In genomic region chr15:75905231-75905630, GRCh38 we compare ENCODE assay signal across 1 cellular context.
TF ChIP-seq lines count a peak whose summit lies in the region.

No MANE protein-coding gene starts in this region.

TF ChIP-seq in H1, 55 proteins besides CTCF, POLR2A, EP300 and RAD21:
- TF ChIP-seq CEBPB (IDR thresholded peaks at IDR 0.05; ENCODE audit: low read depth, low read length): no peak
- no peak for TF ChIP-seq USF2 (IDR thresholded peaks at IDR 0.05; ENCODE audit: low read length)
- TF ChIP-seq EZH2 (IDR thresholded peaks at IDR 0.05; ENCODE audit: low read depth, low read length, severe bottlenecking): no peak
- TF ChIP-seq TAF7 (optimal IDR thresholded peaks at IDR 0.05; ENCODE audit: borderline replicate concordance, low read depth, low read length): no peak
- TF ChIP-seq CHD2 (IDR thresholded peaks at IDR 0.05; ENCODE audit: low read length): no peak
- no peak for TF ChIP-seq CBX5 (IDR thresholded peaks at IDR 0.05; ENCODE audit: low read depth, low read length)
- no peak for TF ChIP-seq BCL11A (IDR thresholded peaks at IDR 0.05; ENCODE audit: low read depth in 2 of 2, low read length in 2 of 2)
- TF ChIP-seq, protein P1, sequence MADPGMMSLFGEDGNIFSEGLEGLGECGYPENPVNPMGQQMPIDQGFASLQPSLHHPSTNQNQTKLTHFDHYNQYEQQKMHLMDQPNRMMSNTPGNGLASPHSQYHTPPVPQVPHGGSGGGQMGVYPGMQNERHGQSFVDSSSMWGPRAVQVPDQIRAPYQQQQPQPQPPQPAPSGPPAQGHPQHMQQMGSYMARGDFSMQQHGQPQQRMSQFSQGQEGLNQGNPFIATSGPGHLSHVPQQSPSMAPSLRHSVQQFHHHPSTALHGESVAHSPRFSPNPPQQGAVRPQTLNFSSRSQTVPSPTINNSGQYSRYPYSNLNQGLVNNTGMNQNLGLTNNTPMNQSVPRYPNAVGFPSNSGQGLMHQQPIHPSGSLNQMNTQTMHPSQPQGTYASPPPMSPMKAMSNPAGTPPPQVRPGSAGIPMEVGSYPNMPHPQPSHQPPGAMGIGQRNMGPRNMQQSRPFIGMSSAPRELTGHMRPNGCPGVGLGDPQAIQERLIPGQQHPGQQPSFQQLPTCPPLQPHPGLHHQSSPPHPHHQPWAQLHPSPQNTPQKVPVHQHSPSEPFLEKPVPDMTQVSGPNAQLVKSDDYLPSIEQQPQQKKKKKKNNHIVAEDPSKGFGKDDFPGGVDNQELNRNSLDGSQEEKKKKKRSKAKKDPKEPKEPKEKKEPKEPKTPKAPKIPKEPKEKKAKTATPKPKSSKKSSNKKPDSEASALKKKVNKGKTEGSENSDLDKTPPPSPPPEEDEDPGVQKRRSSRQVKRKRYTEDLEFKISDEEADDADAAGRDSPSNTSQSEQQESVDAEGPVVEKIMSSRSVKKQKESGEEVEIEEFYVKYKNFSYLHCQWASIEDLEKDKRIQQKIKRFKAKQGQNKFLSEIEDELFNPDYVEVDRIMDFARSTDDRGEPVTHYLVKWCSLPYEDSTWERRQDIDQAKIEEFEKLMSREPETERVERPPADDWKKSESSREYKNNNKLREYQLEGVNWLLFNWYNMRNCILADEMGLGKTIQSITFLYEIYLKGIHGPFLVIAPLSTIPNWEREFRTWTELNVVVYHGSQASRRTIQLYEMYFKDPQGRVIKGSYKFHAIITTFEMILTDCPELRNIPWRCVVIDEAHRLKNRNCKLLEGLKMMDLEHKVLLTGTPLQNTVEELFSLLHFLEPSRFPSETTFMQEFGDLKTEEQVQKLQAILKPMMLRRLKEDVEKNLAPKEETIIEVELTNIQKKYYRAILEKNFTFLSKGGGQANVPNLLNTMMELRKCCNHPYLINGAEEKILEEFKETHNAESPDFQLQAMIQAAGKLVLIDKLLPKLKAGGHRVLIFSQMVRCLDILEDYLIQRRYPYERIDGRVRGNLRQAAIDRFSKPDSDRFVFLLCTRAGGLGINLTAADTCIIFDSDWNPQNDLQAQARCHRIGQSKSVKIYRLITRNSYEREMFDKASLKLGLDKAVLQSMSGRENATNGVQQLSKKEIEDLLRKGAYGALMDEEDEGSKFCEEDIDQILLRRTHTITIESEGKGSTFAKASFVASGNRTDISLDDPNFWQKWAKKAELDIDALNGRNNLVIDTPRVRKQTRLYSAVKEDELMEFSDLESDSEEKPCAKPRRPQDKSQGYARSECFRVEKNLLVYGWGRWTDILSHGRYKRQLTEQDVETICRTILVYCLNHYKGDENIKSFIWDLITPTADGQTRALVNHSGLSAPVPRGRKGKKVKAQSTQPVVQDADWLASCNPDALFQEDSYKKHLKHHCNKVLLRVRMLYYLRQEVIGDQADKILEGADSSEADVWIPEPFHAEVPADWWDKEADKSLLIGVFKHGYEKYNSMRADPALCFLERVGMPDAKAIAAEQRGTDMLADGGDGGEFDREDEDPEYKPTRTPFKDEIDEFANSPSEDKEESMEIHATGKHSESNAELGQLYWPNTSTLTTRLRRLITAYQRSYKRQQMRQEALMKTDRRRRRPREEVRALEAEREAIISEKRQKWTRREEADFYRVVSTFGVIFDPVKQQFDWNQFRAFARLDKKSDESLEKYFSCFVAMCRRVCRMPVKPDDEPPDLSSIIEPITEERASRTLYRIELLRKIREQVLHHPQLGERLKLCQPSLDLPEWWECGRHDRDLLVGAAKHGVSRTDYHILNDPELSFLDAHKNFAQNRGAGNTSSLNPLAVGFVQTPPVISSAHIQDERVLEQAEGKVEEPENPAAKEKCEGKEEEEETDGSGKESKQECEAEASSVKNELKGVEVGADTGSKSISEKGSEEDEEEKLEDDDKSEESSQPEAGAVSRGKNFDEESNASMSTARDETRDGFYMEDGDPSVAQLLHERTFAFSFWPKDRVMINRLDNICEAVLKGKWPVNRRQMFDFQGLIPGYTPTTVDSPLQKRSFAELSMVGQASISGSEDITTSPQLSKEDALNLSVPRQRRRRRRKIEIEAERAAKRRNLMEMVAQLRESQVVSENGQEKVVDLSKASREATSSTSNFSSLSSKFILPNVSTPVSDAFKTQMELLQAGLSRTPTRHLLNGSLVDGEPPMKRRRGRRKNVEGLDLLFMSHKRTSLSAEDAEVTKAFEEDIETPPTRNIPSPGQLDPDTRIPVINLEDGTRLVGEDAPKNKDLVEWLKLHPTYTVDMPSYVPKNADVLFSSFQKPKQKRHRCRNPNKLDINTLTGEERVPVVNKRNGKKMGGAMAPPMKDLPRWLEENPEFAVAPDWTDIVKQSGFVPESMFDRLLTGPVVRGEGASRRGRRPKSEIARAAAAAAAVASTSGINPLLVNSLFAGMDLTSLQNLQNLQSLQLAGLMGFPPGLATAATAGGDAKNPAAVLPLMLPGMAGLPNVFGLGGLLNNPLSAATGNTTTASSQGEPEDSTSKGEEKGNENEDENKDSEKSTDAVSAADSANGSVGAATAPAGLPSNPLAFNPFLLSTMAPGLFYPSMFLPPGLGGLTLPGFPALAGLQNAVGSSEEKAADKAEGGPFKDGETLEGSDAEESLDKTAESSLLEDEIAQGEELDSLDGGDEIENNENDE (IDR thresholded peaks at IDR 0.05; ENCODE audit: insufficient replicate concordance, low read length): no peak
- TF ChIP-seq KDM5A (IDR thresholded peaks at IDR 0.05; ENCODE audit: low read length): no peak
- no peak for TF ChIP-seq SUZ12 (IDR thresholded peaks at IDR 0.05; ENCODE audit: low read length)
- no peak for TF ChIP-seq MAX (IDR thresholded peaks at IDR 0.05)
- TF ChIP-seq RNF2 (IDR thresholded peaks at IDR 0.05; ENCODE audit: borderline replicate concordance, low read depth, low read length, missing control alignments, poor library complexity, severe bottlenecking): no peak
- TF ChIP-seq TAF1 (IDR thresholded peaks at IDR 0.05; ENCODE audit: low read depth, low read length): no peak
- no peak for TF ChIP-seq PHF8 (conservative IDR thresholded peaks at IDR 0.05; ENCODE audit: low read depth, low read length)
